ENCODE assay signal across 8 cellular contexts in the genomic region with DNA sequence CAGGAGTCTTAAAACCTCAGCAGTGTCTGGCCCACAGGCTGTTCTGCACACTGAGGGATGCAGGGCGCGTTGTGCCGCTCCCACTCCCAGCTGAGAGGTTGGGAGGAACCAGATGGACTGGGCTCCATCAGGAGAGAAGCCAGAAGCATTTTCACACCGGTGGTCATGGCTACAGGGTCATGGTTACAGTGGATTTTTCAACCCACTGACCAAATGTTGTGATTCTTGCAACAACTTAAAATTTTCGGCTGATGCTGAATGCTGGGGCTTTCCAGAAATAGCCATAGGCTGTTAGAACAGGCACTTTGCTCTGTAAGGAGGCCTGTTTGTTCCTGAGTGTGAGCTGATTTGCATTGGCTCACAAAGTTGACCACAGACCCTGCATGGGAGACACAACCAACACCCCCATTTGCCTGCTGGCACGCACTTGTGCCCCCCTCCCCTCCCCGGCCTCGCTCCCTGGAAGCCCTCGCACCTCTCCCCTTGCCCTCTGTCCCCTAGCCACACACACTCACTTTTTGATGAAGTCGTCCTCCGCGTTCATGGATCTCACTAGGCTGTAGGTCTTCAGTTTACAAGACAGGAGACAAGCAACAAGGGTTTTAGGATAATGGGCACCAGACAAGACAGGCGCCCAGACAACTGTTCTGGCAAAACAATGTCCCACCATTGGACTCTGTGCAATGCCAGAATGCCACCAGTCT. TPM values are rescaled to one million over a fixed set of nuclear protein-coding genes. Genes with fewer than 3 reads are reported as not detected.
A peak's percentile ranks its signal among the peaks of the same experiment; 100 is the strongest.
DNase-seq lines count a peak whose midpoint lies in the region; ATAC-seq and TF ChIP-seq lines count a peak whose summit lies in the region.

No MANE protein-coding gene starts in this region.

- DNase-seq in left ventricle myocardium inferior (no peak), heart left ventricle (no peak), PC-9 (no peak), fibroblast of mammary gland (ENCODE audit: low read depth) (peak; percentile 29), tibial nerve (ENCODE audit: low spot score in 2 of 2) (no peak), NCI-H2107 treated with DMSO at 0.1 percent for 48 hours (lab: John Stamatoyannopoulos, UW; ENCODE audit: unreplicated experiment) (no peak), foreskin melanocyte (no peak)

- peaks cover 46% of the 10 kb centered on the region for H3F3A ChIP-seq in PC-9 (ENCODE audit: insufficient read depth, low read depth)

- H3K4me3 ChIP-seq in left ventricle myocardium inferior, result no peak overlapping the region
- H3K4me3 ChIP-seq in heart left ventricle, result no peak overlapping the region
- H3K4me3 ChIP-seq in PC-9, result no peak overlapping the region
- no peak overlapping the region for H3K4me3 ChIP-seq in fibroblast of mammary gland (ENCODE audit: control insufficient read depth, low read depth, low read length)
- peak overlapping the region in 2 of 4 donors; percentile 66 to 82 for H3K4me3 ChIP-seq in tibial nerve

- CTCF ChIA-PET in PC-9 (lab: Charles Lee), result no interaction called here

- peaks cover 69% of the 10 kb centered on the region for H3K79me2 ChIP-seq in PC-9 (ENCODE audit: low read depth)

- WGBS in heart left ventricle, 4 donors, result 73 to 78% (median 75%) methylated on average over 13 of the region's 13 CpGs
- WGBS in tibial nerve, 2 donors, result 45 to 48% methylated on average over 13 of the region's 13 CpGs

- H3K27me3 ChIP-seq in left ventricle myocardium inferior (ENCODE audit: low read depth), result no peaks in the 10 kb centered on the region
- no peaks in the 10 kb centered on the region for H3K27me3 ChIP-seq in heart left ventricle
- no peaks in the 10 kb centered on the region for H3K27me3 ChIP-seq in PC-9 (ENCODE audit: insufficient read depth, low read depth)
- H3K27me3 ChIP-seq in tibial nerve, result no peaks in the 10 kb centered on the region

- H3K4me1 ChIP-seq in left ventricle myocardium inferior (peaks cover 87% of the 10 kb centered on the region), heart left ventricle (peaks cover 10 to 84% (median 51%) of the 10 kb centered on the region in 12 donors), PC-9 (replicated peaks; ENCODE audit: insufficient read depth) (peaks cover 89% of the 10 kb centered on the region), tibial nerve (peaks cover 0 to 87% (median 61%) of the 10 kb centered on the region in 4 donors)

- POLR2A ChIA-PET in PC-9 (lab: Charles Lee; ENCODE audit: unreplicated experiment), result interaction anchor here (0.5 kb wide), 2 partner anchors 31 to 1389 kb away, joined by 5 to 10 read pairs; no protein-coding TSS in a partner anchor

- intact Hi-C loops in left ventricle myocardium inferior (cut with micrococcal nuclease), result loop anchor here (10.0 kb wide), 1 partner anchor 55 kb away; no protein-coding TSS in a partner anchor
- intact Hi-C loops in heart left ventricle (cut with DNase I), result loop anchor here in 3 of 10 donors (5.0 kb wide), 2 partner anchors 52 to 57 kb away; no protein-coding TSS in a partner anchor
- intact Hi-C loops in PC-9 (cut with micrococcal nuclease; ENCODE audit: unreplicated experiment), result no loop called here

- H3K36me3 ChIP-seq in left ventricle myocardium inferior (no peaks in the 10 kb centered on the region), heart left ventricle (no peaks in the 10 kb centered on the region), PC-9 (ENCODE audit: low read depth) (no peaks in the 10 kb centered on the region), tibial nerve (no peaks in the 10 kb centered on the region)

- peaks cover 29% of the 10 kb centered on the region for H4K20me1 ChIP-seq in PC-9 (ENCODE audit: insufficient read depth)

- ATAC-seq in heart left ventricle, result no peak
- no peak for ATAC-seq in GM21529 (IDR thresholded peaks at IDR 0.05; ENCODE audit: unreplicated experiment)

- peak overlapping the region; percentile 89 for H3K4me2 ChIP-seq in PC-9

- H3K9me3 ChIP-seq in left ventricle myocardium inferior (replicated peaks) (no peaks in the 10 kb centered on the region), heart left ventricle (no peaks in the 10 kb centered on the region), PC-9 (ENCODE audit: insufficient read depth, low read depth) (no peaks in the 10 kb centered on the region), tibial nerve (no peaks in the 10 kb centered on the region)

- no peak overlapping the region for H2AFZ ChIP-seq in PC-9

- peak in 1 of 2 donors; percentile 23 for TF ChIP-seq EP300 in tibial nerve (IDR thresholded peaks at IDR 0.05)

- no peaks in the 10 kb centered on the region for H3K9me2 ChIP-seq in PC-9 (ENCODE audit: insufficient read depth)

- TF ChIP-seq POLR2A in heart left ventricle (IDR thresholded peaks at IDR 0.05) (no peak), tibial nerve (IDR thresholded peaks at IDR 0.05) (no peak)

- TF ChIP-seq CTCF in left ventricle myocardium inferior (IDR thresholded peaks at IDR 0.05; ENCODE audit: borderline replicate concordance) (no peak), heart left ventricle (IDR thresholded peaks at IDR 0.05) (no peak), PC-9 (conservative IDR thresholded peaks at IDR 0.05) (no peak), fibroblast of mammary gland (conservative IDR thresholded peaks at IDR 0.05; ENCODE audit: control insufficient read depth, insufficient read depth, low read depth, low read length) (no peak), tibial nerve (IDR thresholded peaks at IDR 0.05) (no peak)

- no TSS peak for BruUV-seq in PC-9 (replicated peaks; lab: Mats Ljungman, UMichigan)

- peak overlapping the region; percentile 18 for H3K27ac ChIP-seq in left ventricle myocardium inferior (replicated peaks)
- H3K27ac ChIP-seq in heart left ventricle, result peak overlapping the region in 2 of 12 donors; percentile 42 to 63
- H3K27ac ChIP-seq in PC-9, result no peak overlapping the region
- H3K27ac ChIP-seq in tibial nerve, result peak overlapping the region; percentile 80 to 97 (median 93)

RNA-seq across cellular contexts. Expression of a gene that starts 3.4 kb away (rescaled TPM):
- total RNA-seq in left ventricle myocardium inferior (43.0 TPM), heart left ventricle (10 to 100 TPM; 24.3 to 54.8 (median 43.8) TPM), PC-9 (2021) (24.1 and 43.1 TPM in 2 replicates), tibial nerve (100 to 1,000 TPM; 170 to 202 (median 172) TPM)
- 10 to 100 TPM; 15.0 to 57.1 TPM for polyA plus RNA-seq in heart left ventricle
